Comparison of ENCODE assay signal across 31 cellular contexts in the genomic region with DNA sequence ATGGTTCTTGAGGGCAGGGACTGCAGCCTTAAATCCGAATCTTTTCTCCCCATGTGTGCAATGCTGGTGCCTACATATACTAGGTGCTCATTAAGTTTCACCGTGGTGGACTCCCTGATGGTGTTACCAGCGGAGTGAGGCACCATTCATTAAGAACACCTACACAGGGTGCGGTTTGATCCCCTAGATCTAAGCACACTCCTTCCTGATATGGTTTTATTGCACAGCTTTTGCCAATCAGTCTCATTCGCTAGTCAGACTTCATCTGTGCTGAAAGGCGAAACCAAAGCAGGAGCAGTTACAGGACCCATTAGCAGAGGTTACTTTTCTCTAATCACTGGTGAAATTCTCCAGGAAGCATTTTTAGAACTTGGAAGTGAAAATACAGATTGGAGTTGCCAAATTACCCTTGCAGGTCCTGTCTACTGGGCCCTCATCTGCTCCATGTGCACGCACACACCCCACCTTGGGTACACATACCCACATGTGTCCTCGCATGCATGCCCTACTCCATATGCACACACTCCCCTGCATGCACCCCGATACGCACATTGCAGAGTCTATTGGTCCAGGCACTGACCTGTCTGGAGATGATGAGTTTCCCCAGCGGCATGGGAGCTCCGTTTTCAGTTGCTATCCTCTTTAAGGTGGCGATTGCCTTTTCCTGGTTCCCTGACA. TPM values are rescaled to one million over a fixed set of nuclear protein-coding genes. Genes with fewer than 3 reads are reported as not detected.
"Had no signal": no experiment of that assay in that cellular context is flagged by ENCODE, and none has a peak within 500 bp of the region (broad histone marks: within the 10 kb centered on the region; RNA-seq: fewer than 3 reads in every experiment).

No MANE protein-coding gene starts in this region.

- H3K27me3 ChIP-seq: dorsolateral prefrontal cortex, esophagus squamous epithelium, gastrocnemius medialis, heart right ventricle had no signal

- H3K27ac Mint-ChIP-seq: mesothelial cell of epicardium had no signal

- DNase-seq: dermis blood vessel endothelial cell; dorsolateral prefrontal cortex; effector CD4-positive, alpha-beta T cell; effector memory CD4-positive, alpha-beta T cell; erythroblast; esophagus squamous epithelium; foreskin fibroblast; foreskin melanocyte; gastrocnemius medialis; glutamatergic neuron; head of caudate nucleus; heart right ventricle; hippocampal formation; left cardiac atrium; left ventricle myocardium superior; lower lobe of right lung; mesenchymal stem cell had no signal

- H3K36me3 ChIP-seq: esophagus squamous epithelium, gastrocnemius medialis, heart right ventricle, lower lobe of right lung had no signal

- H3K27ac ChIP-seq: coronary artery, dorsolateral prefrontal cortex, epithelial cell of prostate, esophagus squamous epithelium, gastrocnemius medialis, heart right ventricle, lower lobe of right lung had no signal

- H3K9me3 ChIP-seq: esophagus squamous epithelium, gastrocnemius medialis, heart right ventricle, lower lobe of right lung had no signal

- H3K36me3 Mint-ChIP-seq: mesothelial cell of epicardium had no signal

- H3K4me3 Mint-ChIP-seq: mesothelial cell of epicardium had no signal

- H3K4me3 ChIP-seq: coronary artery, dorsolateral prefrontal cortex, esophagus squamous epithelium, gastrocnemius medialis, heart right ventricle, lower lobe of right lung had no signal

- H3K9me3 Mint-ChIP-seq: mesothelial cell of epicardium had no signal

- H3K4me1 ChIP-seq: esophagus squamous epithelium, heart right ventricle, lower lobe of right lung had no signal

- H3K4me1 Mint-ChIP-seq: mesothelial cell of epicardium had no signal

- ATAC-seq: esophagus mucosa, gastrocnemius medialis, heart right ventricle, left cardiac atrium, left lobe of liver, left ventricle myocardium superior, lower lobe of right lung had no signal

RNA-seq across cellular contexts. Expression of gene DAO, which starts 58.5 kb away (rescaled TPM):
- total RNA-seq: cerebellum, endothelial cell of umbilical vein, esophagus mucosa, esophagus squamous epithelium, gastrocnemius medialis, glomerular endothelial cell, heart right ventricle, kidney epithelial cell, left cardiac atrium, left ventricle myocardium superior, lower leg skin, lower lobe of right lung, lung microvascular endothelial cell, mesenteric fat pad, mesothelial cell of epicardium, mucosa of gallbladder had no signal
- polyA plus RNA-seq: endothelial cell of umbilical vein, heart right ventricle, keratinocyte had no signal
